In the genomic region with DNA sequence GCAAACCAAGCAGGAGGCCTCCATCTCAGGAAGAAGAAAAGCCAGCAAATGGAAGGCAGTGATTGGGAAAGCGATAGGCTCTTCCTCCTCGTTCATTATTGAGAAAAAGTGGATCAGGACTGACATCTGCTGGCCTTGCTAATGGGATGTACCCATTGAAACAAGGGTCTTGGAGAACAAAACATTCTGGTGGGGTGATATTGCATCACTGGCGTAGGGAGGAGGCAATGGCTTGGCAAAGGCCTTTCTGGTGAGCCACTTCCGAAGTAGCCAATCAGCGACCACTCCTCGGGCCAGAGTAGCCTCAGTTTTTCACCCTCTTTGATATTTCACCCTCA, we compare ENCODE assay signal across 8 cellular contexts.
DNase-seq lines count a peak whose midpoint lies in the region; ATAC-seq, FAIRE-seq and TF ChIP-seq lines count a peak whose summit lies in the region.

No MANE protein-coding gene starts in this region.

- H3K9ac ChIP-seq in IMR-90 (ENCODE audit: low read depth, low read length) = no peak overlapping the region

- no peaks in the 10 kb centered on the region for H3K79me1 ChIP-seq in IMR-90 (ENCODE audit: low read depth in 1 of 2, low read length in 2 of 2)

- in situ Hi-C loops in IMR-90 (cut with MboI; ENCODE audit: low sequenced_read_pairs) = no loop called here

- no peak overlapping the region for H4K91ac ChIP-seq in IMR-90 (ENCODE audit: insufficient read depth, low read depth, low read length)

- H3K4me1 ChIP-seq in A549 = peaks cover 5% of the 10 kb centered on the region; the same call in 1 of the 3 replicates
- H3K4me1 ChIP-seq in IMR-90 (ENCODE audit: control insufficient read depth, insufficient read depth, low read length) = peaks cover 2% of the 10 kb centered on the region; the same call in 1 of the 2 replicates
- peaks cover 20% of the 10 kb centered on the region for H3K4me1 ChIP-seq in psoas muscle

- peak; percentile 41 to 67 for DNase-seq in A549 (ENCODE audit: low read depth in 1 of 2, low spot score in 1 of 2)
- peak; percentile 58 for DNase-seq in IMR-90
- peak; percentile 9 for DNase-seq in glomerular visceral epithelial cell (ENCODE audit: extremely low spot score)
- DNase-seq in psoas muscle = peak; percentile 56 to 73
- DNase-seq in activated naive CD4-positive, alpha-beta T cell treated with Interleukin-2 at 50 U/mL for 16 hours = no peak
- no peak for DNase-seq in activated effector memory CD4-positive, alpha-beta T cell treated with Interleukin-2 at 50 U/mL for 16 hours

- H4K8ac ChIP-seq in IMR-90 (ENCODE audit: low read depth in 2 of 2, low read length in 2 of 2) = no peak overlapping the region

- H2BK15ac ChIP-seq in IMR-90 (ENCODE audit: low read depth, low read length) = no peak overlapping the region

- peak; percentile 49 for FAIRE-seq in A549 (lab: Jason Lieb, UNC)
- FAIRE-seq in TTC549 (lab: Jason Lieb, UNC) = peak; percentile 39

- no peak overlapping the region for H2BK5ac ChIP-seq in IMR-90 (ENCODE audit: low read depth, low read length, poor library complexity, severe bottlenecking)

- H2AK5ac ChIP-seq in IMR-90 (ENCODE audit: low read depth, low read length) = no peak overlapping the region

- no peak overlapping the region for H3K23ac ChIP-seq in IMR-90 (ENCODE audit: low read depth, low read length)

- no peaks in the 10 kb centered on the region for H3K36me3 ChIP-seq in IMR-90 (ENCODE audit: control insufficient read depth, insufficient read depth, low read length)
- H3K36me3 ChIP-seq in psoas muscle (ENCODE audit: insufficient read depth in 1 of 2, low read depth in 1 of 2) = no peaks in the 10 kb centered on the region

- CTCF ChIA-PET in A549 (lab: Yijun Ruan, JAX) (interaction anchor here (0.7 to 1.5 kb wide), 10 partner anchors 15 to 973 kb away, joined by 3 to 8 read pairs (median 4); no protein-coding TSS in a partner anchor), IMR-90 (lab: Yijun Ruan, JAX) (interaction anchor here (0.7 to 1.5 kb wide), 2 partner anchors 14 to 29 kb away, joined by 6 to 11 read pairs; no protein-coding TSS in a partner anchor)

- intact Hi-C loops in IMR-90 (cut with micrococcal nuclease) = no loop called here
- intact Hi-C loops in psoas muscle (cut with DNase I) = loop anchor here in 1 of 2 donors (10.0 kb wide), 1 partner anchor 976 kb away; no protein-coding TSS in a partner anchor

- POLR2A ChIA-PET in A549 (lab: Yijun Ruan, JAX) (no interaction called here), IMR-90 (lab: Charles Lee; ENCODE audit: unreplicated experiment) (no interaction called here)

- no peak overlapping the region for H3K18ac ChIP-seq in IMR-90 (ENCODE audit: low read depth, low read length)

- peak; percentile 63 for TF ChIP-seq CTCF in A549 (IDR thresholded peaks at IDR 0.05)
- TF ChIP-seq CTCF in IMR-90 (conservative IDR thresholded peaks at IDR 0.05; ENCODE audit: low read depth, low read length) = peak; percentile 48
- TF ChIP-seq CTCF in psoas muscle (IDR thresholded peaks at IDR 0.05) = peak; percentile 58

- H3K9me1 ChIP-seq in IMR-90 (ENCODE audit: insufficient read depth, low read length) = no peaks in the 10 kb centered on the region

- dilution Hi-C loops in IMR-90 (cut with HindIII; ENCODE audit: low sequenced_read_pairs, unreplicated experiment) = no loop called here

- TF ChIP-seq RAD21 in A549 (conservative IDR thresholded peaks at IDR 0.05 in 1 of 2, IDR thresholded peaks at IDR 0.05 in 1 of 2) (peak; percentile 79 to 86), IMR-90 (IDR thresholded peaks at IDR 0.05; ENCODE audit: low read length) (peak; percentile 61)

- TF ChIP-seq EP300 in A549 (IDR thresholded peaks at IDR 0.05) = no peak

- H2BK120ac ChIP-seq in IMR-90 (ENCODE audit: low read depth, low read length) = no peak overlapping the region

- ATAC-seq in A549 = peak; percentile 84 to 95
- ATAC-seq in IMR-90 (ENCODE audit: low read depth) = peak; percentile 63
- ATAC-seq in psoas muscle = peak; percentile 73 to 85 (median 78)
- ATAC-seq in HG03354 (IDR thresholded peaks at IDR 0.05; ENCODE audit: poor library complexity, severe bottlenecking, unreplicated experiment) = no peak

- H3K27me3 ChIP-seq in IMR-90 (ENCODE audit: control insufficient read depth, insufficient read depth, low read length) = peaks cover 47% of the 10 kb centered on the region
- no peaks in the 10 kb centered on the region for H3K27me3 ChIP-seq in psoas muscle (ENCODE audit: insufficient read depth in 3 of 3, low read length in 2 of 3)

- H4K20me1 ChIP-seq in IMR-90 (ENCODE audit: insufficient read depth, low read length) = no peaks in the 10 kb centered on the region

- no peaks in the 10 kb centered on the region for H3K9me3 ChIP-seq in A549
- no peaks in the 10 kb centered on the region for H3K9me3 ChIP-seq in IMR-90 (ENCODE audit: control insufficient read depth, insufficient read depth, low read length)
- H3K9me3 ChIP-seq in psoas muscle = no peaks in the 10 kb centered on the region

- H3K4me3 ChIP-seq in A549 (no peak overlapping the region), IMR-90 (ENCODE audit: insufficient read depth, low read depth, low read length) (no peak overlapping the region), psoas muscle (peak overlapping the region; percentile 45)

- TF ChIP-seq POLR2A in A549 (IDR thresholded peaks at IDR 0.05; ENCODE audit: low read length) = no peak
- TF ChIP-seq POLR2A in IMR-90 (IDR thresholded peaks at IDR 0.05; ENCODE audit: low read depth, low read length) = no peak

- H4K5ac ChIP-seq in IMR-90 (ENCODE audit: low read depth, low read length) = no peak overlapping the region

- H2AK9ac ChIP-seq in IMR-90 (replicated peaks; ENCODE audit: low read depth, low read length, poor library complexity) = no peak overlapping the region

- H3K27ac ChIP-seq in A549 (no peak overlapping the region), IMR-90 (ENCODE audit: insufficient read depth, low read length) (no peak overlapping the region), psoas muscle (peak overlapping the region; percentile 54)

- H3K14ac ChIP-seq in IMR-90 (replicated peaks; ENCODE audit: low read depth, low read length) = no peak overlapping the region

- no TSS peak for BruUV-seq in IMR-90 (replicated peaks; lab: Mats Ljungman, UMichigan)

- no peak overlapping the region for H2AFZ ChIP-seq in IMR-90 (replicated peaks; ENCODE audit: low read length, poor library complexity)

- WGBS in A549 (ENCODE audit: missing lambda C conversion rate) = 68% methylated on average over 6 of the region's 6 CpGs
- WGBS in IMR-90 (ENCODE audit: extremely low coverage in 2 of 2, insufficient read length in 1 of 2), 2 experiments = 28% methylated on average over 2 of the region's 6 CpGs; no CpG with 5 or more reads in 1 of the 2 experiments
- 16 to 34% (median 20%) methylated on average over 6 of the region's 6 CpGs for WGBS in psoas muscle, 3 donors

- no peak overlapping the region for H3K4ac ChIP-seq in IMR-90 (ENCODE audit: low read depth, low read length)

- H3K56ac ChIP-seq in IMR-90 (ENCODE audit: extremely low read depth, insufficient read depth, low read length) = no peak overlapping the region

- H2BK20ac ChIP-seq in IMR-90 (ENCODE audit: low read depth, low read length) = no peak overlapping the region

- H3K4me2 ChIP-seq in A549 (peak overlapping the region; percentile 30; the same call in 2 of the 3 replicates), IMR-90 (ENCODE audit: low read depth, low read length) (peak overlapping the region; percentile 72)

TF ChIP-seq in A549, 52 proteins besides CTCF, POLR2A, EP300 and RAD21:
- peak; percentile 28 to 66; a peak in 3 of 4 replicates for TF ChIP-seq CEBPB (IDR thresholded peaks at IDR 0.05)
- no peak for TF ChIP-seq RARB (CRISPR knock-in tag; IDR thresholded peaks at IDR 0.05)
- TF ChIP-seq SMC3 (IDR thresholded peaks at IDR 0.05) = peak; percentile 73
- no peak for TF ChIP-seq JUNB (IDR thresholded peaks at IDR 0.05)
- TF ChIP-seq HOXA7 (CRISPR knock-in tag; IDR thresholded peaks at IDR 0.05) = no peak

TF ChIP-seq in IMR-90, 13 proteins besides CTCF, POLR2A, EP300 and RAD21:
- TF ChIP-seq FOS (IDR thresholded peaks at IDR 0.05; ENCODE audit: low read depth, low read length) = no peak
- TF ChIP-seq, protein P1, sequence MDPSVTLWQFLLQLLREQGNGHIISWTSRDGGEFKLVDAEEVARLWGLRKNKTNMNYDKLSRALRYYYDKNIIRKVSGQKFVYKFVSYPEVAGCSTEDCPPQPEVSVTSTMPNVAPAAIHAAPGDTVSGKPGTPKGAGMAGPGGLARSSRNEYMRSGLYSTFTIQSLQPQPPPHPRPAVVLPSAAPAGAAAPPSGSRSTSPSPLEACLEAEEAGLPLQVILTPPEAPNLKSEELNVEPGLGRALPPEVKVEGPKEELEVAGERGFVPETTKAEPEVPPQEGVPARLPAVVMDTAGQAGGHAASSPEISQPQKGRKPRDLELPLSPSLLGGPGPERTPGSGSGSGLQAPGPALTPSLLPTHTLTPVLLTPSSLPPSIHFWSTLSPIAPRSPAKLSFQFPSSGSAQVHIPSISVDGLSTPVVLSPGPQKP (IDR thresholded peaks at IDR 0.05; ENCODE audit: borderline replicate concordance, low read depth, low read length) = no peak
- TF ChIP-seq NFE2L2 (IDR thresholded peaks at IDR 0.05; ENCODE audit: low read depth, low read length) = no peak
- peak; percentile 47 for TF ChIP-seq SMC3 (IDR thresholded peaks at IDR 0.05; ENCODE audit: low read depth, low read length)
- TF ChIP-seq CEBPB (IDR thresholded peaks at IDR 0.05; ENCODE audit: low read depth, low read length) = peak; percentile 81

Comparison
In these comparisons a context has a peak if more than half of its experiments do, and no peak if none do; other contexts are left out.
1. DNase-seq: peak in A549 (2 of 2), IMR-90 (single experiment), glomerular visceral epithelial cell (single experiment) and psoas muscle (2 of 2); none in activated naive CD4-positive, alpha-beta T cell treated with Interleukin-2 at 50 U/mL for 16 hours (single experiment) and activated effector memory CD4-positive, alpha-beta T cell treated with Interleukin-2 at 50 U/mL for 16 hours (single experiment).
2. Peak in every context shown above with its lines, with median percentiles within 50 percentile points of each other: CTCF ChIP-seq.